ENCODE assay signal across 9 cellular contexts in genomic region chr1:52127181-52128175, GRCh38. TPM values are rescaled to one million over a fixed set of nuclear protein-coding genes. Genes with fewer than 3 reads are reported as not detected.
DNase-seq lines count a peak whose midpoint lies in the region; ATAC-seq and TF ChIP-seq lines count a peak whose summit lies in the region.
"Had no signal": no experiment of that assay in that cellular context is flagged by ENCODE, and none has a peak within 500 bp of the region (broad histone marks: within the 10 kb centered on the region; RNA-seq: fewer than 3 reads in every experiment).

No MANE protein-coding gene starts in this region.

- peaks cover 3% of the 10 kb centered on the region for H3K4me1 Mint-ChIP-seq in activated T-cell treated with anti-CD3 and anti-CD28 coated beads, Interleukin-2, amount 50 U/mL, for 4 hours (ENCODE audit: low read depth)
- H3K4me1 Mint-ChIP-seq in endothelial cell (ENCODE audit: unreplicated experiment) = no peaks in the 10 kb centered on the region
- H3K4me1 Mint-ChIP-seq in activated T-helper 1 cell treated with anti-CD3 and anti-CD28 coated beads, Interleukin-12 subunit alpha, Interleukin-12 subunit beta, Interleukin-2, Interleukin-4 antibody, amounts not matched to agents 30 ng/mL and 10 ng/mL and 1 ng/mL, durations not matched to agents 14 hours and 24 hours and 36 hours (ENCODE audit: low read depth) = no peaks in the 10 kb centered on the region

- H3K4me1 ChIP-seq in SJSA1 (replicated peaks) = no peaks in the 10 kb centered on the region
- H3K4me1 ChIP-seq in mucosa of descending colon (ENCODE audit: low read depth) = no peaks in the 10 kb centered on the region

- peaks cover 4% of the 10 kb centered on the region for H3K27me3 ChIP-seq in SJSA1 (replicated peaks)

- peaks cover 14% of the 10 kb centered on the region for H3K27me3 Mint-ChIP-seq in activated T-cell treated with anti-CD3 and anti-CD28 coated beads, Interleukin-2, amount 50 U/mL, for 4 hours (ENCODE audit: low read depth)
- H3K27me3 Mint-ChIP-seq in endothelial cell (ENCODE audit: unreplicated experiment) = peaks cover 10% of the 10 kb centered on the region
- peaks cover 34% of the 10 kb centered on the region for H3K27me3 Mint-ChIP-seq in activated T-helper 1 cell treated with anti-CD3 and anti-CD28 coated beads, Interleukin-12 subunit alpha, Interleukin-12 subunit beta, Interleukin-2, Interleukin-4 antibody, amounts not matched to agents 30 ng/mL and 10 ng/mL and 1 ng/mL, durations not matched to agents 14 hours and 24 hours and 36 hours (ENCODE audit: insufficient read depth)

- no peak overlapping the region for H3K4me3 ChIP-seq in SJSA1
- no peak overlapping the region for H3K4me3 ChIP-seq in mucosa of descending colon

- intact Hi-C loops in mucosa of descending colon (cut with DNase I, micrococcal nuclease) = loop anchor here in 1 of 2 donors (10.0 kb wide), 1 partner anchor 167 kb away; no protein-coding TSS in a partner anchor
- intact Hi-C loops in activated T-helper 1 cell treated with anti-CD3 and anti-CD28 coated beads, Interleukin-12 subunit alpha, Interleukin-12 subunit beta, Interleukin-2, Interleukin-4 antibody, amounts not matched to agents 30 ng/mL and 10 ng/mL and 1 ng/mL, durations not matched to agents 14 hours and 24 hours and 36 hours (cut with micrococcal nuclease) = loop anchor here (1.0 to 5.0 kb wide), 2 partner anchors 169 to 560 kb away; no protein-coding TSS in a partner anchor

- peak; percentile 28 for TF ChIP-seq CTCF in endothelial cell (IDR thresholded peaks at IDR 0.05; ENCODE audit: unreplicated experiment)
- TF ChIP-seq CTCF in mucosa of descending colon (IDR thresholded peaks at IDR 0.05) = peak; percentile 18

- no peak overlapping the region for H3K27ac Mint-ChIP-seq in endothelial cell (ENCODE audit: unreplicated experiment)
- H3K27ac Mint-ChIP-seq in activated T-helper 1 cell treated with anti-CD3 and anti-CD28 coated beads, Interleukin-12 subunit alpha, Interleukin-12 subunit beta, Interleukin-2, Interleukin-4 antibody, amounts not matched to agents 30 ng/mL and 10 ng/mL and 1 ng/mL, durations not matched to agents 14 hours and 24 hours and 36 hours = no peak overlapping the region
- H3K27ac Mint-ChIP-seq: activated naive CD8-positive, alpha-beta T cell had no signal

- H3K9me3 ChIP-seq in SJSA1 (replicated peaks) = no peaks in the 10 kb centered on the region
- H3K9me3 ChIP-seq in mucosa of descending colon = no peaks in the 10 kb centered on the region

- H3K36me3 Mint-ChIP-seq in activated T-cell treated with anti-CD3 and anti-CD28 coated beads, Interleukin-2, amount 50 U/mL, for 4 hours (ENCODE audit: insufficient read depth) = no peaks in the 10 kb centered on the region
- no peaks in the 10 kb centered on the region for H3K36me3 Mint-ChIP-seq in endothelial cell (ENCODE audit: low read depth, unreplicated experiment)
- no peaks in the 10 kb centered on the region for H3K36me3 Mint-ChIP-seq in activated T-helper 1 cell treated with anti-CD3 and anti-CD28 coated beads, Interleukin-12 subunit alpha, Interleukin-12 subunit beta, Interleukin-2, Interleukin-4 antibody, amounts not matched to agents 30 ng/mL and 10 ng/mL and 1 ng/mL, durations not matched to agents 14 hours and 24 hours and 36 hours (ENCODE audit: low read depth)
- H3K36me3 Mint-ChIP-seq: activated naive CD8-positive, alpha-beta T cell had no signal

- H3K36me3 ChIP-seq in SJSA1 (no peaks in the 10 kb centered on the region), mucosa of descending colon (ENCODE audit: low read depth) (no peaks in the 10 kb centered on the region)

- ATAC-seq in activated T-cell treated with anti-CD3 and anti-CD28 coated beads, Interleukin-2, amount 50 U/mL, for 4 hours = peak; percentile 53 to 58
- ATAC-seq in mucosa of descending colon (peak; percentile 71), HG03045 (IDR thresholded peaks at IDR 0.05; ENCODE audit: unreplicated experiment) (no peak)

- H3K27ac ChIP-seq in SJSA1 = no peak overlapping the region

- no peak overlapping the region for H3K4me3 Mint-ChIP-seq in activated T-cell treated with anti-CD3 and anti-CD28 coated beads, Interleukin-2, amount 50 U/mL, for 4 hours
- H3K4me3 Mint-ChIP-seq in endothelial cell (ENCODE audit: unreplicated experiment) = no peak overlapping the region
- H3K4me3 Mint-ChIP-seq in activated T-helper 1 cell treated with anti-CD3 and anti-CD28 coated beads, Interleukin-12 subunit alpha, Interleukin-12 subunit beta, Interleukin-2, Interleukin-4 antibody, amounts not matched to agents 30 ng/mL and 10 ng/mL and 1 ng/mL, durations not matched to agents 14 hours and 24 hours and 36 hours = no peak overlapping the region
- H3K4me3 Mint-ChIP-seq: activated naive CD8-positive, alpha-beta T cell had no signal

- DNase-seq in activated T-cell treated with anti-CD3 and anti-CD28 coated beads, Interleukin-2, amount 50 U/mL, for 4 hours = peak; percentile 9
- DNase-seq in activated T-cell treated with anti-CD3 and anti-CD28 coated beads for 4 hours (no peak), NAMALWA (ENCODE audit: low spot score) (peak; percentile 45), SJSA1 (ENCODE audit: low read depth in 1 of 2, low spot score in 2 of 2) (peak; percentile 33 to 46), endothelial cell (ENCODE audit: low spot score) (peak; percentile 28), mucosa of descending colon (peak in 1 of 3 donors; percentile 63)
- DNase-seq in activated T-helper 1 cell treated with anti-CD3 and anti-CD28 coated beads, Interleukin-12 subunit alpha, Interleukin-12 subunit beta, Interleukin-2, Interleukin-4 antibody, amounts not matched to agents 30 ng/mL and 10 ng/mL and 1 ng/mL, durations not matched to agents 14 hours and 24 hours and 36 hours (ENCODE audit: low spot score) = no peak

- H3K9me3 Mint-ChIP-seq in activated T-cell treated with anti-CD3 and anti-CD28 coated beads, Interleukin-2, amount 50 U/mL, for 4 hours = no peaks in the 10 kb centered on the region
- H3K9me3 Mint-ChIP-seq in endothelial cell (ENCODE audit: unreplicated experiment) = no peaks in the 10 kb centered on the region
- H3K9me3 Mint-ChIP-seq in activated T-helper 1 cell treated with anti-CD3 and anti-CD28 coated beads, Interleukin-12 subunit alpha, Interleukin-12 subunit beta, Interleukin-2, Interleukin-4 antibody, amounts not matched to agents 30 ng/mL and 10 ng/mL and 1 ng/mL, durations not matched to agents 14 hours and 24 hours and 36 hours = no peaks in the 10 kb centered on the region

RNA-seq across cellular contexts. Expression of gene ZFYVE9, which starts 14.4 kb away (rescaled TPM):
- total RNA-seq in activated T-cell treated with anti-CD3 and anti-CD28 coated beads, Interleukin-2, amount 50 U/mL, for 4 hours = 1 to 10 TPM; 5.4 to 5.9 (median 5.5) TPM
- 9.6 and 11.4 TPM in 2 replicates for total RNA-seq in SJSA1 (2014; rRNA removed; shearing (Covaris generic))
- 19.5 TPM for total RNA-seq in endothelial cell (ENCODE audit: unreplicated experiment)
- total RNA-seq in mucosa of descending colon = 10 to 100 TPM; 12.4 to 25.7 (median 19.1) TPM
- total RNA-seq in activated T-helper 1 cell treated with anti-CD3 and anti-CD28 coated beads, Interleukin-12 subunit alpha, Interleukin-12 subunit beta, Interleukin-2, Interleukin-4 antibody, amounts not matched to agents 30 ng/mL and 10 ng/mL and 1 ng/mL, durations not matched to agents 14 hours and 24 hours and 36 hours = 3.2 and 4.1 TPM in 2 replicates

Comparison
In these comparisons a context has a peak if more than half of its experiments do, and no peak if none do; other contexts are left out.
1. DNase-seq: peak in activated T-cell treated with anti-CD3 and anti-CD28 coated beads, Interleukin-2, amount 50 U/mL, for 4 hours (single experiment), NAMALWA (single experiment), SJSA1 (2 of 2) and endothelial cell (single experiment); none in activated T-cell treated with anti-CD3 and anti-CD28 coated beads for 4 hours (single experiment) and activated T-helper 1 cell treated with anti-CD3 and anti-CD28 coated beads, Interleukin-12 subunit alpha, Interleukin-12 subunit beta, Interleukin-2, Interleukin-4 antibody, amounts not matched to agents 30 ng/mL and 10 ng/mL and 1 ng/mL, durations not matched to agents 14 hours and 24 hours and 36 hours (single experiment).